ENCODE assay signal across 23 cellular contexts in the genomic region with DNA sequence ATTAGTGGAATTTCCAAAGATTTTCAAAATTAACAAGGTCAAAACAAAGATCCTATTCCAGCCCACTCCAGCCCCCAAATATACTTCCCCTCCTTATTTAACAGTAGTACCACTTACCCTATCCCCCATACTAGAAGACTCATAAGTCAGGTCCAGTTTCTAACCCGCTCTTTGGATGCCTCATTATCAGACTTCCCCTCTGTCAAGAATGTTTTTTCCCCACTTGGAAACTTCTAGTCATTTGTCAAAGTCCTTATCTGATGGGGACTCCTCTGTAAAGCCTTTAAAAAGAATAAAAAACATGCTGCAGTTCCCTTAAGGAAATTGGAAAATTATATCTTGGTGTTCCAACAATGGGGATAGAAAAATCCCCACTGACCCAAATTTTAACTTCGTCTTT.
"Had no signal": no experiment of that assay in that cellular context is flagged by ENCODE, and none has a peak within 500 bp of the region (broad histone marks: within the 10 kb centered on the region; RNA-seq: fewer than 3 reads in every experiment).

No MANE protein-coding gene starts in this region.

- H3K27ac ChIP-seq: coronary artery, dorsolateral prefrontal cortex, epithelial cell of prostate, esophagus squamous epithelium, gastrocnemius medialis, heart right ventricle, left lung, lower lobe of right lung had no signal

- H3K4me1 ChIP-seq: esophagus squamous epithelium, gastrocnemius medialis, heart right ventricle, left lung, lower lobe of right lung had no signal

- H3K27me3 ChIP-seq: dorsolateral prefrontal cortex, esophagus squamous epithelium, gastrocnemius medialis, heart right ventricle, left lung had no signal

- H3K4me3 Mint-ChIP-seq: mesothelial cell of epicardium had no signal

- H3K9me3 ChIP-seq: esophagus squamous epithelium, gastrocnemius medialis, heart right ventricle, left lung, lower lobe of right lung, mucosa of descending colon had no signal

- H3K27ac Mint-ChIP-seq: mesothelial cell of epicardium had no signal

- H3K4me3 ChIP-seq: coronary artery, dorsolateral prefrontal cortex, esophagus squamous epithelium, gastrocnemius medialis, heart right ventricle, left lung, lower lobe of right lung, mucosa of descending colon had no signal

- DNase-seq: dermis blood vessel endothelial cell; dorsolateral prefrontal cortex; effector CD4-positive, alpha-beta T cell; effector memory CD4-positive, alpha-beta T cell; erythroblast; esophagus squamous epithelium; foreskin fibroblast; foreskin melanocyte; gastrocnemius medialis; glutamatergic neuron; head of caudate nucleus; heart right ventricle; hippocampal formation; left cardiac atrium; left lung; left ventricle myocardium superior; lower lobe of right lung; mesenchymal stem cell; mucosa of descending colon had no signal

- H3K36me3 ChIP-seq: esophagus squamous epithelium, gastrocnemius medialis, heart right ventricle, left lung, lower lobe of right lung had no signal

- ATAC-seq: esophagus mucosa, gastrocnemius medialis, heart right ventricle, left cardiac atrium, left lung, left ventricle myocardium superior, lower lobe of right lung, mucosa of descending colon had no signal
